In the genomic region with DNA sequence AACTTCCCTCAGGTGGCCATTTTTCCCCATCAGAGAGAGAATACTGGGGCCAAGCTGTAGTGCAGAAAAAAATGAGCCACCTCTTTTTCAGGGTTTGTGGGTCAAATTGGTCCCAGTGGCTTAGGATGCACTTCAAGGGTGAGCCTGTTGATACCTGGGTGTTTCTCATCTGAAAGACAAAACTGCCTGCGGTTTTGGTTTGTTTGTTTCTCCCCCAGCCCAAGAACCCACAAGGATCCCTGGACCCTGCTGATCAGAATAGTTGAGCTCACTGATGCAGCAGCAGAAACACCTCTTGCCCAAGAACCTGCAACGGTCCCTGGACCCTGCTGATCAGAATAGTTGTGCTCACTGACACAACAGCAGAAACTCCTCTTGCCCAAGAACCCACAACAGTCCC, we compare ENCODE assay signal across 6 cellular contexts. TPM values are rescaled to one million over a fixed set of nuclear protein-coding genes. Genes with fewer than 3 reads are reported as not detected.
"Had no signal": no experiment of that assay in that cellular context is flagged by ENCODE, and none has a peak within 500 bp of the region (broad histone marks: within the 10 kb centered on the region; RNA-seq: fewer than 3 reads in every experiment).

No MANE protein-coding gene starts in this region.

RNA-seq across cellular contexts. Expression of a gene that starts 13.1 kb away (rescaled TPM):
- total RNA-seq: ascending aorta, body of pancreas, bronchial epithelial cell, cardiac muscle cell, cerebellum, chondrocyte had no signal
